ENCODE assay signal across 1 cellular context in genomic region chr6:128713461-128713860, GRCh38.
TF ChIP-seq lines count a peak whose summit lies in the region.

No MANE protein-coding gene starts in this region.

TF ChIP-seq in SK-N-SH, 30 proteins besides CTCF, POLR2A, EP300 and RAD21 (continued from another document):
- no peak for TF ChIP-seq USF2 (IDR thresholded peaks at IDR 0.05; ENCODE audit: borderline replicate concordance, low read depth, low read length)
- TF ChIP-seq SMC3 (IDR thresholded peaks at IDR 0.05; ENCODE audit: low read depth, low read length) = no peak
